8 cellular contexts compared by ENCODE assay signal in genomic region chr5:100852988-100853449, GRCh38. TPM values are rescaled to one million over a fixed set of nuclear protein-coding genes. Genes with fewer than 3 reads are reported as not detected.
DNase-seq lines count a peak whose midpoint lies in the region; ATAC-seq and TF ChIP-seq lines count a peak whose summit lies in the region.

No MANE protein-coding gene starts in this region.

- no peak overlapping the region; the same call in 1 of the 2 replicates for H3K4me3 ChIP-seq in GM12864 (ENCODE audit: low read depth, low read length)
- no peak overlapping the region for H3K4me3 ChIP-seq in HAP-1
- H3K4me3 ChIP-seq in hepatocyte: no peak overlapping the region

- H3K36me3 Mint-ChIP-seq in activated naive CD8-positive, alpha-beta T cell treated with anti-CD3 and anti-CD28 coated beads, Interleukin-2, amount 50 U/mL, for 24 hours (ENCODE audit: low read depth): peaks cover 36% of the 10 kb centered on the region

- TF ChIP-seq CTCF in GM12864 (IDR thresholded peaks at IDR 0.05; ENCODE audit: low read depth, low read length, missing control alignments) (no peak), hepatocyte (IDR thresholded peaks at IDR 0.05; ENCODE audit: poor library complexity) (no peak)

- no peaks in the 10 kb centered on the region for H3K27me3 Mint-ChIP-seq in activated naive CD8-positive, alpha-beta T cell treated with anti-CD3 and anti-CD28 coated beads, Interleukin-2, amount 50 U/mL, for 24 hours

- no peak overlapping the region for H3K4me2 ChIP-seq in hepatocyte

- no peaks in the 10 kb centered on the region for H3K9me2 ChIP-seq in hepatocyte (replicated peaks; ENCODE audit: insufficient read depth)

- peaks cover 51% of the 10 kb centered on the region for H3K4me1 Mint-ChIP-seq in activated naive CD8-positive, alpha-beta T cell treated with anti-CD3 and anti-CD28 coated beads, Interleukin-2, amount 50 U/mL, for 24 hours

- no peaks in the 10 kb centered on the region for H3K36me3 ChIP-seq in HAP-1 (replicated peaks)
- H3K36me3 ChIP-seq in hepatocyte (replicated peaks; ENCODE audit: insufficient read depth, low read depth): no peaks in the 10 kb centered on the region

- WGBS in hepatocyte (ENCODE audit: low lambda C conversion rate, missing lambda C conversion rate): 90% methylated on average over 3 of the region's 3 CpGs

- H3K4me1 ChIP-seq in HAP-1: peaks cover 4% of the 10 kb centered on the region
- H3K4me1 ChIP-seq in hepatocyte (ENCODE audit: insufficient read depth): no peaks in the 10 kb centered on the region

- peak overlapping the region; percentile 69 for H3K4me3 Mint-ChIP-seq in activated naive CD8-positive, alpha-beta T cell treated with anti-CD3 and anti-CD28 coated beads, Interleukin-2, amount 50 U/mL, for 24 hours

- H3K79me2 ChIP-seq in hepatocyte: no peaks in the 10 kb centered on the region

- no peaks in the 10 kb centered on the region for H4K20me1 ChIP-seq in hepatocyte (ENCODE audit: insufficient read depth, poor library complexity, severe bottlenecking)

- H3K9me3 Mint-ChIP-seq in activated naive CD8-positive, alpha-beta T cell treated with anti-CD3 and anti-CD28 coated beads, Interleukin-2, amount 50 U/mL, for 24 hours: no peaks in the 10 kb centered on the region

- peak; percentile 93 for ATAC-seq in GM21360 (IDR thresholded peaks at IDR 0.05; ENCODE audit: unreplicated experiment)
- ATAC-seq in HG03442 (IDR thresholded peaks at IDR 0.05; ENCODE audit: unreplicated experiment): peak; percentile 96
- peak; percentile 92 for ATAC-seq in activated naive CD8-positive, alpha-beta T cell treated with anti-CD3 and anti-CD28 coated beads, Interleukin-2, amount 50 U/mL, for 24 hours

- in situ Hi-C loops in HAP-1 (cut with MboI; ENCODE audit: low sequenced_read_pairs): no loop called here

- no peaks in the 10 kb centered on the region for H3K9me3 ChIP-seq in HAP-1
- no peaks in the 10 kb centered on the region for H3K9me3 ChIP-seq in hepatocyte (ENCODE audit: low read depth)

- H3K27me3 ChIP-seq in HAP-1 (ENCODE audit: low read depth) (no peaks in the 10 kb centered on the region), hepatocyte (no peaks in the 10 kb centered on the region)

- H3K27ac Mint-ChIP-seq in activated naive CD8-positive, alpha-beta T cell treated with anti-CD3 and anti-CD28 coated beads, Interleukin-2, amount 50 U/mL, for 24 hours: peak overlapping the region; percentile 94

- H3K27ac ChIP-seq in hepatocyte: no peak overlapping the region

- H2AFZ ChIP-seq in hepatocyte: no peak overlapping the region

- DNase-seq in GM12864 (ENCODE audit: low read depth) (peak; percentile 81), COLO829 (ENCODE audit: low spot score) (no peak), HAP-1 (ENCODE audit: low spot score in 2 of 2) (no peak), hepatocyte (ENCODE audit: low spot score) (no peak), GDM1 (lab: John Stamatoyannopoulos, UW) (no peak)
- no peak for DNase-seq in activated naive CD8-positive, alpha-beta T cell treated with anti-CD3 and anti-CD28 coated beads, Interleukin-2, amount 50 U/mL, for 24 hours

RNA-seq across cellular contexts. Expression of gene ST8SIA4, which starts 50.1 kb away (rescaled TPM):
- 6.0 and 7.1 TPM in 2 replicates for total RNA-seq in hepatocyte
- polyA plus RNA-seq in hepatocyte: 1.8 and 3.1 TPM in 2 replicates
